In the genomic region with DNA sequence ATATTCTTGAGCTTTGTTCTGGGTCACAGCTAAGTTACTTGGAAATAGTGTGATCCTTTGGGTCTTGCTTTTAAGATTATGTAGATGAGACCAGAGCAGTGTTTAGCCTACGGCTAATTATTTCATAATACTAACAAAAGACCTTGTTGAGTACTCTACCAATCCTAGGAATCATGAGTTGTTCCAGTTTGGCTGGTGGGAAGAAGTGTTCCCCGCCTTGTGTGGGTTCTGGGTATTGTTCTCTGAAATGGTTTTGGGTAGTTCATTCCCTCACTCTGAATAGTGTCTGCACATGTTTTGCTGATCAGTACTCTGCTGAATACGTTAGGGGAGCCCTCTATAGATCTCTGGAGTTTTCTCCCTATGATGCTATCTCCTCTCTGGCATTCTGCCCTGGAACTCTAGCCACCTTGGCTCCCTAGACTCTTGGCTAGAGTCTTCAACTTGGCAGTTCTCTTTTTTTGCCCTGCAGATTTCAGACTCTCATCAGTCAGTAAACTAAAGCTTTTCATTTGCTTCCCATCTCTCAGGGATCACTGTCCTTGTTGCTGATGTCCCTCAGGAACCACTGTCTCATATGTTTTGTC, we compare ENCODE assay signal across 21 cellular contexts. TPM values are rescaled to one million over a fixed set of nuclear protein-coding genes. Genes with fewer than 3 reads are reported as not detected.
A peak's percentile ranks its signal among the peaks of the same experiment; 100 is the strongest.
DNase-seq lines count a peak whose midpoint lies in the region; ATAC-seq and TF ChIP-seq lines count a peak whose summit lies in the region.
"Had no signal": no experiment of that assay in that cellular context is flagged by ENCODE, and none has a peak within 500 bp of the region (broad histone marks: within the 10 kb centered on the region; RNA-seq: fewer than 3 reads in every experiment).

No MANE protein-coding gene starts in this region.

- H3K9me3 ChIP-seq in CD8-positive, alpha-beta T cell (ENCODE audit: low read length) = no peaks in the 10 kb centered on the region
- H3K9me3 ChIP-seq in GM23248 (ENCODE audit: low read depth) (no peaks in the 10 kb centered on the region), mammary epithelial cell (replicated peaks; ENCODE audit: insufficient read depth, low read length) (no peaks in the 10 kb centered on the region)
- H3K9me3 ChIP-seq: thyroid gland had no signal

- dilution Hi-C loops in mammary epithelial cell (cut with HindIII; ENCODE audit: low sequenced_read_pairs) = no loop called here

- H3K4me1 ChIP-seq in CD8-positive, alpha-beta T cell (ENCODE audit: insufficient read depth, low read length) = no peaks in the 10 kb centered on the region
- no peaks in the 10 kb centered on the region for H3K4me1 ChIP-seq in GM23248 (ENCODE audit: insufficient read depth)
- H3K4me1 ChIP-seq in mammary epithelial cell (ENCODE audit: insufficient read depth, low read length) = peaks cover 4% of the 10 kb centered on the region

- no peak overlapping the region for H3K4me3 ChIP-seq in CD8-positive, alpha-beta T cell (ENCODE audit: low read depth, low read length)
- H3K4me3 ChIP-seq in GM23248 = no peak overlapping the region
- H3K4me3 ChIP-seq in mammary epithelial cell (replicated peaks in 1 of 3; ENCODE audit: insufficient read depth in 1 of 3, low read depth in 2 of 3, low read length in 3 of 3) = no peak overlapping the region
- H3K4me3 ChIP-seq: thyroid gland had no signal

- no peak overlapping the region for H3K4me2 ChIP-seq in GM23248 (ENCODE audit: unreplicated experiment)
- no peak overlapping the region for H3K4me2 ChIP-seq in mammary epithelial cell (ENCODE audit: insufficient read depth, low read depth, low read length)

- peaks cover 65% of the 10 kb centered on the region for H3K36me3 Mint-ChIP-seq in CD8-positive, alpha-beta T cell

- DNase-seq in CD8-positive, alpha-beta T cell = no peak
- DNase-seq in GM23248 (peak; percentile 37), mammary epithelial cell (peak; percentile 35), medulla oblongata (ENCODE audit: extremely low spot score) (peak; percentile 51), islet precursor cell (no peak)
- DNase-seq in stimulated activated naive CD8-positive, alpha-beta T cell treated with anti-CD3 and anti-CD28 coated beads, Interleukin-15, Interleukin-2, amounts not matched to agents 100 U/mL and 50 U/mL, for 24 hours = no peak
- no peak for DNase-seq in activated T-cell treated with anti-CD3 and anti-CD28 coated beads, Interleukin-2, amount 50 U/mL, for 1 hour
- DNase-seq: activated CD8-positive, alpha-beta memory T cell treated with anti-CD3 and anti-CD28 coated beads, Interleukin-2, amount 10 ng/mL, durations not matched to agents 7 days and 5 days; activated effector memory CD4-positive, alpha-beta T cell treated with Interleukin-2 at 50 U/mL for 16 hours; cortex of kidney; DMS53; NK-92 treated with Interleukin-12 subunit alpha and Interleukin-12 subunit beta, amount 100 ng/mL, for 24 hours; posterior cingulate gyrus; stimulated activated CD4-positive, alpha-beta T cell treated with anti-CD3 and anti-CD28 coated beads, Interleukin-4, amount 100 ng/mL, for 24 hours; thyroid gland had no signal

- in situ Hi-C loops in GM23248 (cut with MboI) (no loop called here), mammary epithelial cell (cut with MboI; ENCODE audit: low sequenced_read_pairs in 2 of 2) (no loop called here)

- intact Hi-C loops in CD8-positive, alpha-beta T cell (cut with DNase I, micrococcal nuclease) = loop anchor here in 1 of 2 experiments (5.0 kb wide), 1 partner anchor 44 kb away; no protein-coding TSS in a partner anchor
- intact Hi-C loops in mammary epithelial cell (cut with micrococcal nuclease) = no loop called here

- H3K79me2 ChIP-seq in GM23248 (ENCODE audit: insufficient read depth) (no peaks in the 10 kb centered on the region), mammary epithelial cell (ENCODE audit: insufficient read depth, low read length) (no peaks in the 10 kb centered on the region)

- H3F3A ChIP-seq in GM23248 (ENCODE audit: insufficient read depth) = no peaks in the 10 kb centered on the region; the same call in 1 of the 2 replicates

- BruUV-seq in mammary epithelial cell (replicated peaks; lab: Mats Ljungman, UMichigan) = no TSS peak

- H3K27ac Mint-ChIP-seq in CD8-positive, alpha-beta T cell = peak overlapping the region; percentile 72
- H3K27ac Mint-ChIP-seq: activated CD8-positive, alpha-beta memory T cell treated with anti-CD3 and anti-CD28 coated beads, Interleukin-2, amount 10 ng/mL, durations not matched to agents 7 days and 5 days; B cell; IgD-negative memory B cell; T-helper 1 cell treated with Interleukin-12 subunit alpha and Interleukin-12 subunit beta and Interleukin-4 antibody, amounts not matched to agents 30 μg/mL and 1 μg/mL, for 36 hours had no signal

- H3K27ac ChIP-seq in CD8-positive, alpha-beta T cell (ENCODE audit: low read depth, low read length) = no peak overlapping the region
- H3K27ac ChIP-seq in GM23248 (no peak overlapping the region), mammary epithelial cell (ENCODE audit: insufficient read depth, low read depth, low read length) (no peak overlapping the region)
- H3K27ac ChIP-seq: epithelial cell of prostate, HL-60 had no signal

- H4K20me1 ChIP-seq in GM23248 (ENCODE audit: insufficient read depth) = no peaks in the 10 kb centered on the region
- no peaks in the 10 kb centered on the region for H4K20me1 ChIP-seq in mammary epithelial cell (ENCODE audit: insufficient read depth, low read length)

- CTCF ChIA-PET in CD8-positive, alpha-beta T cell (lab: Charles Lee) = interaction anchor here (0.6 kb wide), 1 partner anchor 18 kb away, joined by 5 read pairs; no protein-coding TSS in a partner anchor
- CTCF ChIA-PET in mammary epithelial cell (lab: Charles Lee; ENCODE audit: low non-redundant PET) = no interaction called here

- H2AFZ ChIP-seq in GM23248 = no peak overlapping the region
- H2AFZ ChIP-seq in mammary epithelial cell (ENCODE audit: low read depth, low read length) = no peak overlapping the region

- H3K36me3 ChIP-seq in CD8-positive, alpha-beta T cell (ENCODE audit: insufficient read depth, low read length) = peaks cover 19% of the 10 kb centered on the region
- H3K36me3 ChIP-seq in GM23248 (ENCODE audit: low read depth) = no peaks in the 10 kb centered on the region; the same call in 1 of the 2 replicates
- peaks cover 2% of the 10 kb centered on the region for H3K36me3 ChIP-seq in mammary epithelial cell (ENCODE audit: insufficient read depth, low read length)

- no peaks in the 10 kb centered on the region for H3K27me3 Mint-ChIP-seq in CD8-positive, alpha-beta T cell (ENCODE audit: low read depth)
- H3K27me3 Mint-ChIP-seq: activated CD8-positive, alpha-beta memory T cell treated with anti-CD3 and anti-CD28 coated beads, Interleukin-2, amount 10 ng/mL, durations not matched to agents 7 days and 5 days; B cell; IgD-negative memory B cell had no signal

- TF ChIP-seq CTCF in CD8-positive, alpha-beta T cell (IDR thresholded peaks at IDR 0.05) = no peak
- peak in 1 of 2 donors; percentile 2 for TF ChIP-seq CTCF in mammary epithelial cell (conservative IDR thresholded peaks at IDR 0.05 in 1 of 2, IDR thresholded peaks at IDR 0.05 in 1 of 2; ENCODE audit: extremely low read depth in 1 of 2, insufficient read depth in 1 of 2, low read depth in 1 of 2, low read length in 2 of 2)

- no peak for ATAC-seq in CD8-positive, alpha-beta T cell
- no peak for ATAC-seq in stimulated activated naive CD8-positive, alpha-beta T cell treated with anti-CD3 and anti-CD28 coated beads, Interleukin-15, Interleukin-2, amounts not matched to agents 100 U/mL and 50 U/mL, for 24 hours
- ATAC-seq: activated CD4-positive, CD25-positive, alpha-beta regulatory T cell treated with anti-CD3 and anti-CD28 coated beads, Interleukin-2, amount 50 U/mL, for 24 hours; activated CD8-positive, alpha-beta memory T cell treated with anti-CD3 and anti-CD28 coated beads, Interleukin-2, amount 10 ng/mL, durations not matched to agents 7 days and 5 days had no signal

- H3K4me1 Mint-ChIP-seq in CD8-positive, alpha-beta T cell (ENCODE audit: low read depth) = peaks cover 52% of the 10 kb centered on the region
- H3K4me1 Mint-ChIP-seq: activated CD8-positive, alpha-beta memory T cell treated with anti-CD3 and anti-CD28 coated beads, Interleukin-2, amount 10 ng/mL, durations not matched to agents 7 days and 5 days; B cell had no signal

- WGBS in GM23248 (ENCODE audit: low coverage in 1 of 2, low lambda C conversion rate in 2 of 2, missing lambda C conversion rate in 2 of 2), 2 experiments = 35 to 39% methylated on average over 3 of the region's 3 CpGs
- WGBS in mammary epithelial cell (ENCODE audit: low coverage, missing lambda C conversion rate) = 11% methylated on average over 3 of the region's 3 CpGs

- H3K4me3 Mint-ChIP-seq in CD8-positive, alpha-beta T cell = no peak overlapping the region
- H3K4me3 Mint-ChIP-seq: activated CD8-positive, alpha-beta memory T cell treated with anti-CD3 and anti-CD28 coated beads, Interleukin-2, amount 10 ng/mL, durations not matched to agents 7 days and 5 days; B cell; IgD-negative memory B cell; T-helper 1 cell treated with Interleukin-12 subunit alpha and Interleukin-12 subunit beta and Interleukin-4 antibody, amounts not matched to agents 30 μg/mL and 1 μg/mL, for 36 hours had no signal

- H3K27me3 ChIP-seq in CD8-positive, alpha-beta T cell (ENCODE audit: insufficient read depth, low read length) = no peaks in the 10 kb centered on the region
- no peaks in the 10 kb centered on the region for H3K27me3 ChIP-seq in GM23248 (replicated peaks; ENCODE audit: insufficient read depth)
- no peaks in the 10 kb centered on the region for H3K27me3 ChIP-seq in mammary epithelial cell (ENCODE audit: insufficient read depth, low read length)
- H3K27me3 ChIP-seq: thyroid gland had no signal

- POLR2A ChIA-PET in CD8-positive, alpha-beta T cell (lab: Charles Lee) = no interaction called here

- H3K9ac ChIP-seq in GM23248 (no peak overlapping the region), mammary epithelial cell (ENCODE audit: insufficient read depth, low read length) (no peak overlapping the region)

- H3K9me3 Mint-ChIP-seq in CD8-positive, alpha-beta T cell = no peaks in the 10 kb centered on the region
- H3K9me3 Mint-ChIP-seq: IgD-negative memory B cell; T-helper 1 cell treated with Interleukin-12 subunit alpha and Interleukin-12 subunit beta and Interleukin-4 antibody, amounts not matched to agents 30 μg/mL and 1 μg/mL, for 36 hours had no signal

- H3K9me2 ChIP-seq in GM23248 (ENCODE audit: insufficient read depth) = no peaks in the 10 kb centered on the region

RNA-seq across cellular contexts. Expression of gene NEMP2, which starts 48.4 kb away (rescaled TPM):
- total RNA-seq in CD8-positive, alpha-beta T cell = 1 to 10 TPM; 7.2 to 7.8 TPM
- total RNA-seq in GM23248 (2014; rRNA removed; shearing (Covaris generic)) = 1.0 and 2.7 TPM in 2 replicates
- polyA plus RNA-seq in GM23248 (2016; fragmentation: Nextera tagmentation; extraction: Ambion mirVana) (3.8 and 4.8 TPM in 2 replicates), mammary epithelial cell (3.1 TPM)
- total RNA-seq in mammary epithelial cell = 1 to 10 TPM; 5.0 to 6.0 TPM
- 11.3 TPM for polyA minus RNA-seq in mammary epithelial cell

Comparison
In these comparisons a context has a peak if more than half of its experiments do, and no peak if none do; other contexts are left out.
1. DNase-seq: peak in GM23248 (single experiment), mammary epithelial cell (single experiment) and medulla oblongata (single experiment); none in CD8-positive, alpha-beta T cell (0 of 7), stimulated activated naive CD8-positive, alpha-beta T cell treated with anti-CD3 and anti-CD28 coated beads, Interleukin-15, Interleukin-2, amounts not matched to agents 100 U/mL and 50 U/mL, for 24 hours (single experiment), islet precursor cell (single experiment) and activated T-cell treated with anti-CD3 and anti-CD28 coated beads, Interleukin-2, amount 50 U/mL, for 1 hour (single experiment).